ENCODE assay signal across 7 cellular contexts in the genomic region with DNA sequence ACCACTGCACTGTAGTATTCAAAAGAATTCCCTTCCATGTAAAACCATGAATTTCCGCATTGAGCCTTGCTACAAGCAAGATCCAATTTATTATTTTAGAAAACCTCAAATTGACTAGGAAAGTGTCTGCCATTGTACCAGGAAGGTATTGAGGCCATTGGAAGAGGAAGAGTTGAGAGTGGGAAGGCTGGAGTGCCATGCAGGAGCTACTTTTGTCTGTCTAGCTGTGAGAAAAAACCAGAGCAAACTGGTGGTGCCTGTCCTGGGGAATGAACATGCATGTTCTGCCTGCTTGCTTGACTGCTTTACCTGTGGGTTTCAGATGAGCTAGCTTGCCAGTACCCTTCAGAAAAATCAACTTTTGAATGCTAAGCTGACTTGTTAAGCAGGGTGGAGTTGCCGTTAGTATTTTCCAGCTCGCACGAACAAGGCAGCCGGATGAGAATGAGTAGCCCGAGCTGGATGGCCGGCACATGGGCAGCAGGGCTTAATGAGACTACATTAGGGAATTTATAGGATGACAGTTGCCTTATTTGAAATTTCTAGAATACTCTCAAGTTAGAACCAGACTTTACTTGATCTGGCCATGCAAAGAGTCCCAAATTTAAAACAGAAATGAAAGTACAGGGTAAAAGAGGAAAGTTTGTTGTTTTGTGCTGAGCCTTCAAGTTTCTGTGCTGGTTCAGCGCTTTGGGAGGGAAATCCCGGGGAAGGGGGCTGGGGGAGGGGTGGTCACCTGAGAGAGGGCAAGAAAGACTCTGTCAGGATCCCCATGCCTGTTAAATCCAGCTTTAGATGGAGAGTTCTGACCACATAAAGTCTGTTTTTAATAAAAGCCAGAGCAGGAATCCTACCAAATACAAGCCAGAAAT. TPM values are rescaled to one million over a fixed set of nuclear protein-coding genes. Genes with fewer than 3 reads are reported as not detected.
DNase-seq lines count a peak whose midpoint lies in the region; ATAC-seq, FAIRE-seq and TF ChIP-seq lines count a peak whose summit lies in the region.

No MANE protein-coding gene starts in this region.

- peak overlapping the region; percentile 86 for H3K27ac Mint-ChIP-seq in osteocyte (ENCODE audit: unreplicated experiment)

- H3K9me3 Mint-ChIP-seq in osteocyte (ENCODE audit: unreplicated experiment), result no peaks in the 10 kb centered on the region

- H3K4me3 Mint-ChIP-seq in osteocyte (ENCODE audit: unreplicated experiment), result peak overlapping the region; percentile 26

- intact Hi-C loops in dorsolateral prefrontal cortex (cut with DNase I) (loop anchor here in 1 of 2 donors (10.0 kb wide), 2 partner anchors 106 to 206 kb away; no protein-coding TSS in a partner anchor), A673 (cut with micrococcal nuclease; ENCODE audit: unreplicated experiment) (no loop called here)

- H3K36me3 ChIP-seq in A673 (ENCODE audit: insufficient read depth, low read length, poor library complexity, severe bottlenecking), result no peaks in the 10 kb centered on the region

- H3K9me3 ChIP-seq in A673 (ENCODE audit: low read depth, low read length, poor library complexity, severe bottlenecking), result no peaks in the 10 kb centered on the region

- no peaks in the 10 kb centered on the region for H3K4me1 ChIP-seq in A673 (ENCODE audit: insufficient read depth, low read length, poor library complexity, severe bottlenecking)

- POLR2A ChIA-PET in A673 (lab: Charles Lee; ENCODE audit: low non-redundant PET), result no interaction called here

- peak; percentile 49 for ATAC-seq in HG03066 (IDR thresholded peaks at IDR 0.05; ENCODE audit: low read depth, unreplicated experiment)

- CTCF ChIA-PET in A673 (lab: Charles Lee), result interaction anchor here (0.8 kb wide), 1 partner anchor 1724 kb away, joined by 3 read pairs; no protein-coding TSS in a partner anchor

- peaks cover 16% of the 10 kb centered on the region for H3K36me3 Mint-ChIP-seq in osteocyte (ENCODE audit: unreplicated experiment)

- H3K27ac ChIP-seq in dorsolateral prefrontal cortex (peak overlapping the region in 56 of 59 donors; percentile 0 to 95 (median 58)), A673 (ENCODE audit: low read depth, low read length, poor library complexity, severe bottlenecking) (no peak overlapping the region)

- no TSS peak for BruUV-seq in A673 (replicated peaks; lab: Mats Ljungman, UMichigan)

- H3K27me3 ChIP-seq in dorsolateral prefrontal cortex (no peaks in the 10 kb centered on the region), A673 (replicated peaks; ENCODE audit: insufficient read depth, low read depth, low read length, poor library complexity) (no peaks in the 10 kb centered on the region)

- no peak for TF ChIP-seq CTCF in dorsolateral prefrontal cortex (IDR thresholded peaks at IDR 0.05 in 54 of 56, conservative IDR thresholded peaks at IDR 0.05 in 2 of 56; ENCODE audit: low read depth in 1 of 56, partially characterized antibody in 56 of 56)
- TF ChIP-seq CTCF in osteocyte (IDR thresholded peaks at IDR 0.05), result no peak
- TF ChIP-seq CTCF in A673 (conservative IDR thresholded peaks at IDR 0.05; ENCODE audit: low read depth, low read length), result no peak

- no peak for DNase-seq in GM19239 (ENCODE audit: insufficient read length, low spot score)
- no peak for DNase-seq in dorsolateral prefrontal cortex
- no peak for DNase-seq in osteocyte (ENCODE audit: extremely low spot score, unreplicated experiment)
- DNase-seq in COR-L47 (lab: John Stamatoyannopoulos, UW), result no peak
- no peak for DNase-seq in NOMO-1 treated with DMSO at 0.1 percent for 48 hours (lab: John Stamatoyannopoulos, UW; ENCODE audit: unreplicated experiment)
- no peak for DNase-seq in A673 (ENCODE audit: low spot score)

- peak overlapping the region in 4 of 59 donors; percentile 9 to 33 (median 20) for H3K4me3 ChIP-seq in dorsolateral prefrontal cortex
- no peak overlapping the region for H3K4me3 ChIP-seq in A673 (ENCODE audit: low read depth, low read length, poor library complexity, severe bottlenecking)

- peak; percentile 92 for FAIRE-seq in GM19239 (lab: Jason Lieb, UNC)

- H3K4me1 Mint-ChIP-seq in osteocyte (ENCODE audit: unreplicated experiment), result peaks cover 62% of the 10 kb centered on the region

- no peaks in the 10 kb centered on the region for H3K27me3 Mint-ChIP-seq in osteocyte (ENCODE audit: unreplicated experiment)

RNA-seq across cellular contexts. Expression of a gene that starts 29.6 kb away (rescaled TPM):
- total RNA-seq in dorsolateral prefrontal cortex, result 1 to 10 TPM in 7 of 120 experiments, under 1 TPM in 8, not detected in 105; 0.43 to 2.8 (median 0.66) TPM
- total RNA-seq in osteocyte, result not detected in 2 replicates
- total RNA-seq in A673 (2021), result not detected in 2 replicates

RNA-seq across cellular contexts. Expression of a gene that starts 53.0 kb away (rescaled TPM):
- 10 to 100 TPM; 10.6 to 22.8 (median 16.0) TPM for total RNA-seq in dorsolateral prefrontal cortex
- 30.5 and 31.7 TPM in 2 replicates for total RNA-seq in osteocyte
- 21.0 and 23.6 TPM in 2 replicates for total RNA-seq in A673 (2021)
